ENCODE assay signal across 29 cellular contexts in the genomic region with DNA sequence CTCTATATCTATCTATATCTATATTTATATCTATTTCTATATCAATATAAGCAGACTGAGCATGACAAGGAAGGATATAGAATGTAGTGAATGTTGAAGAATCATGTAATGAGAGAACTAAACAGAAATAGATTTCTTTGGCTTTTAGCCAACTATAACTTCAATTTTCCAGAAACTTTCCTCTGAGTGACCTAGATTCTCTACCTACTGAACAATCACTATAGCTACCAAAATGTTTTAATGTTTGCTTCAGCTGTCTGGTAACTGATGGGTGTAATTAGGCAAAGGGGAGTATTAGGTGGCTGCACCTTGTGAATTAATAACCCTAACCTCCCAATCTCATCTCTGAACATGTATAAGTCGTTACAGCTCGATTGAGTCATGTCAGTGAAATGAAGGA.
"Had no signal": no experiment of that assay in that cellular context is flagged by ENCODE, and none has a peak within 500 bp of the region (broad histone marks: within the 10 kb centered on the region; RNA-seq: fewer than 3 reads in every experiment).

No MANE protein-coding gene starts in this region.

- H3K4me1 ChIP-seq: ascending aorta had no signal

- H3K4me3 ChIP-seq: ascending aorta, cardiac muscle cell, SK-N-MC had no signal

- H3K27ac Mint-ChIP-seq: activated B cell treated with CpG ODN at 0.5 μM for 24 hours; activated CD4-positive, alpha-beta T cell treated with anti-CD3 and anti-CD28 coated beads, Interleukin-2, amount 10 ng/mL, durations not matched to agents 24 days and 14 days; activated CD8-positive, alpha-beta memory T cell treated with anti-CD3 and anti-CD28 coated beads, Interleukin-2, amount 10 ng/mL, durations not matched to agents 7 days and 5 days; activated naive CD4-positive, alpha-beta T cell treated with anti-CD3 and anti-CD28 coated beads, Interleukin-2, amount 50 U/mL, for 24 hours; activated T-cell treated with anti-CD3 and anti-CD28 coated beads, Interleukin-2, amount 50 U/mL, for 24 hours; activated T-helper 1 cell treated with anti-CD3 and anti-CD28 coated beads, Interleukin-12 subunit alpha, Interleukin-12 subunit beta, Interleukin-2, Interleukin-4 antibody, amounts not matched to agents 30 ng/mL and 10 ng/mL and 1 ng/mL, durations not matched to agents 14 hours and 24 hours and 36 hours; brain; T-cell had no signal

- H3K9me3 Mint-ChIP-seq: brain had no signal

- H3K36me3 Mint-ChIP-seq: activated CD8-positive, alpha-beta memory T cell treated with anti-CD3 and anti-CD28 coated beads, Interleukin-2, amount 10 ng/mL, durations not matched to agents 7 days and 5 days; activated naive CD4-positive, alpha-beta T cell treated with anti-CD3 and anti-CD28 coated beads, Interleukin-2, amount 50 U/mL, for 24 hours; brain; T-cell had no signal

- FAIRE-seq: TTC549 had no signal

- DNase-seq: activated B cell treated with CpG ODN at 0.5 μM for 24 hours; activated CD4-positive, alpha-beta T cell treated with anti-CD3 and anti-CD28 coated beads for 1 hour; activated CD4-positive, alpha-beta T cell treated with anti-CD3 and anti-CD28 coated beads, Interleukin-2, amount 10 ng/mL, durations not matched to agents 24 days and 14 days; activated CD4-positive, alpha-beta T cell treated with anti-CD3 and anti-CD28 coated beads, Interleukin-2, amount 50 U/mL, for 48 hours; activated CD8-positive, alpha-beta memory T cell treated with anti-CD3 and anti-CD28 coated beads, Interleukin-2, amount 10 ng/mL, durations not matched to agents 7 days and 5 days; activated effector memory CD4-positive, alpha-beta T cell treated with Interleukin-2 at 50 U/mL for 16 hours; activated naive CD4-positive, alpha-beta T cell; activated T-cell treated with anti-CD3 and anti-CD28 coated beads, Interleukin-2, amount 50 U/mL, for 24 hours; Kasumi-1; NCI-H1048; NCI-H1417 treated with DMSO at 0.1 percent for 48 hours; NCI-H1694; NCI-H2029; NCI-H2107; NCI-H510A treated with DMSO at 0.1 percent for 48 hours; NCI-H69; NK-92 treated with Interleukin-12 subunit alpha and Interleukin-12 subunit beta, amount 100 ng/mL, for 24 hours; OCI-M1; RPMI8226; T-cell; T-helper 2 cell; T1000 had no signal

- H3K36me3 ChIP-seq: ascending aorta, cardiac muscle cell had no signal

- H3K27me3 Mint-ChIP-seq: activated B cell treated with CpG ODN at 0.5 μM for 24 hours; activated CD4-positive, alpha-beta T cell treated with anti-CD3 and anti-CD28 coated beads, Interleukin-2, amount 10 ng/mL, durations not matched to agents 24 days and 14 days; activated CD8-positive, alpha-beta memory T cell treated with anti-CD3 and anti-CD28 coated beads, Interleukin-2, amount 10 ng/mL, durations not matched to agents 7 days and 5 days; activated naive CD4-positive, alpha-beta T cell treated with anti-CD3 and anti-CD28 coated beads, Interleukin-2, amount 50 U/mL, for 24 hours; activated T-cell treated with anti-CD3 and anti-CD28 coated beads, Interleukin-2, amount 50 U/mL, for 24 hours; T-cell had no signal

- H3K27ac ChIP-seq: ascending aorta, cardiac muscle cell, SK-N-MC had no signal

- H3K4me3 Mint-ChIP-seq: activated B cell treated with CpG ODN at 0.5 μM for 24 hours; activated CD4-positive, alpha-beta T cell treated with anti-CD3 and anti-CD28 coated beads, Interleukin-2, amount 10 ng/mL, durations not matched to agents 24 days and 14 days; activated CD8-positive, alpha-beta memory T cell treated with anti-CD3 and anti-CD28 coated beads, Interleukin-2, amount 10 ng/mL, durations not matched to agents 7 days and 5 days; activated naive CD4-positive, alpha-beta T cell treated with anti-CD3 and anti-CD28 coated beads, Interleukin-2, amount 50 U/mL, for 24 hours; activated T-cell treated with anti-CD3 and anti-CD28 coated beads, Interleukin-2, amount 50 U/mL, for 24 hours; activated T-helper 1 cell treated with anti-CD3 and anti-CD28 coated beads, Interleukin-12 subunit alpha, Interleukin-12 subunit beta, Interleukin-2, Interleukin-4 antibody, amounts not matched to agents 30 ng/mL and 10 ng/mL and 1 ng/mL, durations not matched to agents 14 hours and 24 hours and 36 hours; brain; T-cell had no signal

- H3K9me3 ChIP-seq: ascending aorta had no signal

- H3K4me1 Mint-ChIP-seq: activated B cell treated with CpG ODN at 0.5 μM for 24 hours; activated CD4-positive, alpha-beta T cell treated with anti-CD3 and anti-CD28 coated beads, Interleukin-2, amount 10 ng/mL, durations not matched to agents 24 days and 14 days; activated CD8-positive, alpha-beta memory T cell treated with anti-CD3 and anti-CD28 coated beads, Interleukin-2, amount 10 ng/mL, durations not matched to agents 7 days and 5 days; activated naive CD4-positive, alpha-beta T cell treated with anti-CD3 and anti-CD28 coated beads, Interleukin-2, amount 50 U/mL, for 24 hours; brain; T-cell had no signal

- H3K27me3 ChIP-seq: ascending aorta, cardiac muscle cell had no signal
